8 cellular contexts compared by ENCODE assay signal in genomic region chr5:172412724-172413260, GRCh38. TPM values are rescaled to one million over a fixed set of nuclear protein-coding genes. Genes with fewer than 3 reads are reported as not detected.
DNase-seq lines count a peak whose midpoint lies in the region; ATAC-seq and TF ChIP-seq lines count a peak whose summit lies in the region.

No MANE protein-coding gene starts in this region.

- no peak overlapping the region for H3K4me3 Mint-ChIP-seq in CD4-positive, alpha-beta T cell

- intact Hi-C loops in psoas muscle (cut with DNase I), result no loop called here
- intact Hi-C loops in CD4-positive, alpha-beta T cell (cut with DNase I, micrococcal nuclease), result no loop called here

- H3K4me1 ChIP-seq in fibroblast of lung (ENCODE audit: control insufficient read depth, extremely low read depth, insufficient read depth, low read length) (peaks cover 37% of the 10 kb centered on the region), psoas muscle (no peaks in the 10 kb centered on the region), mesendoderm (ENCODE audit: control insufficient read depth, low read depth, low read length) (no peaks in the 10 kb centered on the region)

- H2BK120ac ChIP-seq in mesendoderm (ENCODE audit: low read depth, low read length), result no peak overlapping the region

- TF ChIP-seq CTCF in fibroblast of lung (conservative IDR thresholded peaks at IDR 0.05 in 1 of 2, IDR thresholded peaks at IDR 0.05 in 1 of 2; ENCODE audit: low read depth in 1 of 2, low read length in 2 of 2) (no peak), psoas muscle (IDR thresholded peaks at IDR 0.05) (no peak)
- no peak for TF ChIP-seq CTCF in CD4-positive, alpha-beta T cell (IDR thresholded peaks at IDR 0.05)

- no peaks in the 10 kb centered on the region for H4K20me1 ChIP-seq in fibroblast of lung (ENCODE audit: control insufficient read depth, extremely low read depth, insufficient read depth, low read length)

- no peaks in the 10 kb centered on the region for H3K36me3 Mint-ChIP-seq in CD4-positive, alpha-beta T cell (ENCODE audit: low read depth)

- H3K9me3 Mint-ChIP-seq in CD4-positive, alpha-beta T cell, result no peaks in the 10 kb centered on the region

- in situ Hi-C loops in SK-MEL-5 (cut with HindIII; ENCODE audit: low pct_unique_long_range_greater_than_20kb, low sequenced_read_pairs), result no loop called here

- H3K18ac ChIP-seq in mesendoderm (ENCODE audit: low read length), result no peak overlapping the region

- H3K36me3 ChIP-seq in fibroblast of lung (ENCODE audit: control insufficient read depth, insufficient read depth, low read length), result no peaks in the 10 kb centered on the region
- no peaks in the 10 kb centered on the region for H3K36me3 ChIP-seq in psoas muscle (ENCODE audit: insufficient read depth in 1 of 2, low read depth in 1 of 2)
- H3K36me3 ChIP-seq in mesendoderm (ENCODE audit: control insufficient read depth, insufficient read depth, low read length), result no peaks in the 10 kb centered on the region

- no peak overlapping the region for H3K56ac ChIP-seq in mesendoderm (ENCODE audit: low read length)

- WGBS in psoas muscle, 3 donors, result 61 to 69% (median 68%) methylated on average over 13 of the region's 13 CpGs
- WGBS in mesendoderm (ENCODE audit: extremely low coverage, insufficient coverage, low lambda C conversion rate), result no CpG with 5 or more reads among the region's 13 CpGs

- peaks cover 6% of the 10 kb centered on the region for H3K27me3 Mint-ChIP-seq in CD4-positive, alpha-beta T cell

- H3K79me2 ChIP-seq in fibroblast of lung (ENCODE audit: control insufficient read depth, insufficient read depth, low read length) (no peaks in the 10 kb centered on the region), mesendoderm (ENCODE audit: control insufficient read depth, insufficient read depth, low read length) (no peaks in the 10 kb centered on the region)

- H3K9ac ChIP-seq in fibroblast of lung (ENCODE audit: insufficient read depth, low read length) (no peak overlapping the region), mesendoderm (ENCODE audit: low read length) (no peak overlapping the region)

- H3K27ac ChIP-seq in fibroblast of lung (ENCODE audit: insufficient read depth, low read length), result peak overlapping the region; percentile 76
- H3K27ac ChIP-seq in psoas muscle, result peak overlapping the region; percentile 32
- no peak overlapping the region for H3K27ac ChIP-seq in CD4-positive, alpha-beta T cell (ENCODE audit: low read depth, low read length)
- no peak overlapping the region for H3K27ac ChIP-seq in mesendoderm (ENCODE audit: low read depth, low read length)

- H4K8ac ChIP-seq in mesendoderm (ENCODE audit: low read depth, low read length), result no peak overlapping the region

- POLR2A ChIA-PET in CD4-positive, alpha-beta T cell (lab: Charles Lee), result no interaction called here

- H2AK5ac ChIP-seq in mesendoderm (ENCODE audit: low read length), result no peak overlapping the region

- H3K4me1 Mint-ChIP-seq in CD4-positive, alpha-beta T cell (ENCODE audit: low read depth), result no peaks in the 10 kb centered on the region

- ATAC-seq in psoas muscle (peak; percentile 44 to 81 (median 74)), HG02588 (IDR thresholded peaks at IDR 0.05; ENCODE audit: unreplicated experiment) (no peak)
- ATAC-seq in CD4-positive, alpha-beta T cell (ENCODE audit: poor library complexity), result no peak

- H3K27me3 ChIP-seq in fibroblast of lung (ENCODE audit: control insufficient read depth, insufficient read depth, low read length) (no peaks in the 10 kb centered on the region), psoas muscle (ENCODE audit: insufficient read depth in 3 of 3, low read length in 2 of 3) (no peaks in the 10 kb centered on the region), mesendoderm (ENCODE audit: insufficient read depth, low read length, poor library complexity) (no peaks in the 10 kb centered on the region)
- H3K27me3 ChIP-seq in CD4-positive, alpha-beta T cell (ENCODE audit: control insufficient read depth, insufficient read depth, low read length), result no peaks in the 10 kb centered on the region

- H2BK15ac ChIP-seq in mesendoderm (replicated peaks; ENCODE audit: low read depth), result no peak overlapping the region

- H2AFZ ChIP-seq in fibroblast of lung (ENCODE audit: low read length), result no peak overlapping the region

- DNase-seq in GM04504 (ENCODE audit: low read depth), result peak; percentile 96
- peak; percentile 71 for DNase-seq in SK-MEL-5 (ENCODE audit: low read depth, low spot score)
- peak; percentile 98 to 99 for DNase-seq in fibroblast of lung (ENCODE audit: low read depth in 2 of 2)
- peak; percentile 93 to 96 for DNase-seq in psoas muscle
- no peak for DNase-seq in CD4-positive, alpha-beta T cell
- no peak for DNase-seq in mesendoderm
- no peak for DNase-seq in activated gamma-delta T cell treated with Interleukin-2 at 50 U/mL for 16 hours

- no peak overlapping the region for H3K23ac ChIP-seq in mesendoderm (ENCODE audit: low read length)

- H3K4me2 ChIP-seq in fibroblast of lung (ENCODE audit: extremely low read depth, insufficient read depth, low read length) (peak overlapping the region; percentile 28), mesendoderm (ENCODE audit: low read length) (no peak overlapping the region)

- H2BK5ac ChIP-seq in mesendoderm (ENCODE audit: low read length), result no peak overlapping the region

- H3K9me3 ChIP-seq in fibroblast of lung (ENCODE audit: control insufficient read depth, insufficient read depth, low read depth, low read length), result no peaks in the 10 kb centered on the region
- H3K9me3 ChIP-seq in psoas muscle, result no peaks in the 10 kb centered on the region
- H3K9me3 ChIP-seq in CD4-positive, alpha-beta T cell (ENCODE audit: control insufficient read depth, low read length), result no peaks in the 10 kb centered on the region

- H3K79me1 ChIP-seq in mesendoderm (ENCODE audit: low read length), result peaks cover 4% of the 10 kb centered on the region

- H3K4ac ChIP-seq in mesendoderm (ENCODE audit: low read depth, low read length), result no peak overlapping the region

- no peak overlapping the region for H4K5ac ChIP-seq in mesendoderm (ENCODE audit: low read length)

- no peak overlapping the region for H3K27ac Mint-ChIP-seq in CD4-positive, alpha-beta T cell

- CTCF ChIA-PET in CD4-positive, alpha-beta T cell (lab: Charles Lee), result no interaction called here

- H3K4me3 ChIP-seq in fibroblast of lung (replicated peaks in 1 of 4; ENCODE audit: control extremely low read depth in 1 of 4, insufficient read depth in 1 of 4, low read depth in 3 of 4, low read length in 4 of 4) (no peak overlapping the region), psoas muscle (no peak overlapping the region), mesendoderm (ENCODE audit: low read length) (no peak overlapping the region)

RNA-seq across cellular contexts. Expression of gene SH3PXD2B, which starts 41.5 kb away (rescaled TPM):
- 90.2 and 92.6 TPM in 2 replicates for total RNA-seq in SK-MEL-5 (2014; rRNA removed; shearing (Covaris generic))
- 80.3 and 104 TPM in 2 replicates for polyA plus RNA-seq in SK-MEL-5 (2015; cell fraction: cytosol; rRNA removed)
- 48.9 and 54.6 TPM in 2 replicates for polyA plus RNA-seq in SK-MEL-5 (2015; cell fraction: nucleus; rRNA removed)
- 21.1 and 23.9 TPM in 2 replicates for total RNA-seq in fibroblast of lung
- 12.6 and 23.0 TPM in 2 replicates for polyA plus RNA-seq in fibroblast of lung
- polyA plus RNA-seq in fibroblast of lung (2012), result 14.4 and 25.4 TPM in 2 replicates
- 25.3 and 47.1 TPM in 2 replicates for polyA minus RNA-seq in fibroblast of lung (ENCODE audit: low replicate concordance)
- 1 to 10 TPM; 2.5 to 5.3 (median 3.0) TPM for total RNA-seq in psoas muscle
- 1 to 10 TPM in 1 of 3 donors, under 1 TPM in 2; 0.58 to 2.5 (median 0.77) TPM for polyA plus RNA-seq in psoas muscle
- under 1 TPM; 0.60 to 0.95 TPM for total RNA-seq in CD4-positive, alpha-beta T cell
- 30.7 TPM for polyA plus RNA-seq in mesendoderm (2013, experiment 1 of 2)
- 30.3 TPM for polyA plus RNA-seq in mesendoderm (2013, experiment 2 of 2)

Comparison
In these comparisons a context has a peak if more than half of its experiments do, and no peak if none do; other contexts are left out.
1. DNase-seq: peak in GM04504 (single experiment), SK-MEL-5 (single experiment), fibroblast of lung (2 of 2) and psoas muscle (2 of 2); none in CD4-positive, alpha-beta T cell (0 of 10), mesendoderm (single experiment) and activated gamma-delta T cell treated with Interleukin-2 at 50 U/mL for 16 hours (single experiment).
2. H3K27ac ChIP-seq: peak in fibroblast of lung (single experiment) and psoas muscle (single experiment); none in CD4-positive, alpha-beta T cell (single experiment) and mesendoderm (single experiment).
3. ATAC-seq: peak in psoas muscle (4 of 4); none in CD4-positive, alpha-beta T cell (single experiment) and HG02588 (single experiment).